2 cellular contexts compared by ENCODE assay signal in the genomic region with DNA sequence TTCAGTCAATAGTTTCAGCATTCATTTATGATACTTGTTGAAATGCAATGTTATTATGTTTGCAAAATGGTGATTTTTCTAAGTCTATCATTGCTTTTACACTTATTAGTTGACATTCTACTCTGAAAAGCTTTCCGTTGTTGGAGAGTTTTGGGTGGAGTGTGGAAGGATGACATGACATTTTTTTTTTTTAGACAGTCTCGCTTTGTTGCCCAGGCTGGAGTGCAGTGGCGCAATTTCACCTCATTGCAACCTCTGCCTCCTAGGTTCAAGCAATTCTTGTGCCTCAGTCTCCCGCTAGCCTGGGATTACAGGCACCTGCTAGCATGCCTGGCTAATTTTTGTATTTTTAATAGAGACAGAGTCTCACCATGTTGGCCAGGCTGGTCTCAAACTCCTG.
TF ChIP-seq lines count a peak whose summit lies in the region.

No MANE protein-coding gene starts in this region.

TF ChIP-seq in IMR-90, 13 proteins besides CTCF, POLR2A, EP300 and RAD21:
- TF ChIP-seq MAFK (IDR thresholded peaks at IDR 0.05; ENCODE audit: low read depth, low read length): no peak
- peak; percentile 27; the same call in 1 of the 2 replicates for TF ChIP-seq NFE2L2 (IDR thresholded peaks at IDR 0.05; ENCODE audit: low read depth, low read length)

TF ChIP-seq in K562, 482 proteins besides CTCF, POLR2A, EP300 and RAD21 (continues in another document):
- TF ChIP-seq CREB1 (IDR thresholded peaks at IDR 0.05) (no peak), CREB1 (CRISPR knock-in tag; IDR thresholded peaks at IDR 0.05) (no peak), ARID1B (IDR thresholded peaks at IDR 0.05) (peak; percentile 17; the same call in 1 of the 2 replicates), CEBPB (tag; IDR thresholded peaks at IDR 0.05) (peak; percentile 78), DPF2 (IDR thresholded peaks at IDR 0.05) (peak; percentile 51), NFE2L1 (tag; IDR thresholded peaks at IDR 0.05; ENCODE audit: borderline replicate concordance, low read depth) (peak; percentile 79), HMG20A (CRISPR knock-in tag; conservative IDR thresholded peaks at IDR 0.05) (no peak), KHSRP (IDR thresholded peaks at IDR 0.05) (no peak), HEY1 (CRISPR knock-in tag; IDR thresholded peaks at IDR 0.05; ENCODE audit: borderline replicate concordance) (no peak), ZNF384 (IDR thresholded peaks at IDR 0.05; ENCODE audit: low read depth, low read length) (peak; percentile 70), ZNF316 (IDR thresholded peaks at IDR 0.05) (peak; percentile 92), SMAD2 (IDR thresholded peaks at IDR 0.05; ENCODE audit: low read depth, low read length) (no peak), ZNF174 (CRISPR knock-in tag; IDR thresholded peaks at IDR 0.05) (no peak), NR4A1 (CRISPR knock-in tag; IDR thresholded peaks at IDR 0.05) (no peak), NR4A1 (tag; IDR thresholded peaks at IDR 0.05) (no peak), TOE1 (IDR thresholded peaks at IDR 0.05; ENCODE audit: borderline replicate concordance) (no peak), TOE1 (CRISPR knock-in tag; IDR thresholded peaks at IDR 0.05; ENCODE audit: borderline replicate concordance, low read depth) (no peak), CC2D1A (IDR thresholded peaks at IDR 0.05) (no peak), SAFB (IDR thresholded peaks at IDR 0.05; ENCODE audit: borderline replicate concordance, low read depth, low read length) (no peak), TAF15 (IDR thresholded peaks at IDR 0.05; ENCODE audit: low read depth, low read length) (no peak), MAFK (IDR thresholded peaks at IDR 0.05; ENCODE audit: low read length) (peak; percentile 35; the same call in 1 of the 2 replicates), BRD4 (IDR thresholded peaks at IDR 0.05) (no peak), MAFG (tag; conservative IDR thresholded peaks at IDR 0.05) (peak; percentile 95), HDAC1 (IDR thresholded peaks at IDR 0.05) (no peak), MAFF (IDR thresholded peaks at IDR 0.05; ENCODE audit: low read length) (peak; percentile 66), TAF9B (IDR thresholded peaks at IDR 0.05; ENCODE audit: partially characterized antibody) (no peak), NFE2 (IDR thresholded peaks at IDR 0.05; ENCODE audit: low read depth) (peak; percentile 85)
- TF ChIP-seq, protein P1, sequence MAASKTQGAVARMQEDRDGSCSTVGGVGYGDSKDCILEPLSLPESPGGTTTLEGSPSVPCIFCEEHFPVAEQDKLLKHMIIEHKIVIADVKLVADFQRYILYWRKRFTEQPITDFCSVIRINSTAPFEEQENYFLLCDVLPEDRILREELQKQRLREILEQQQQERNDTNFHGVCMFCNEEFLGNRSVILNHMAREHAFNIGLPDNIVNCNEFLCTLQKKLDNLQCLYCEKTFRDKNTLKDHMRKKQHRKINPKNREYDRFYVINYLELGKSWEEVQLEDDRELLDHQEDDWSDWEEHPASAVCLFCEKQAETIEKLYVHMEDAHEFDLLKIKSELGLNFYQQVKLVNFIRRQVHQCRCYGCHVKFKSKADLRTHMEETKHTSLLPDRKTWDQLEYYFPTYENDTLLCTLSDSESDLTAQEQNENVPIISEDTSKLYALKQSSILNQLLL (CRISPR knock-in tag; IDR thresholded peaks at IDR 0.05; ENCODE audit: borderline replicate concordance): no peak
- TF ChIP-seq, protein P2, sequence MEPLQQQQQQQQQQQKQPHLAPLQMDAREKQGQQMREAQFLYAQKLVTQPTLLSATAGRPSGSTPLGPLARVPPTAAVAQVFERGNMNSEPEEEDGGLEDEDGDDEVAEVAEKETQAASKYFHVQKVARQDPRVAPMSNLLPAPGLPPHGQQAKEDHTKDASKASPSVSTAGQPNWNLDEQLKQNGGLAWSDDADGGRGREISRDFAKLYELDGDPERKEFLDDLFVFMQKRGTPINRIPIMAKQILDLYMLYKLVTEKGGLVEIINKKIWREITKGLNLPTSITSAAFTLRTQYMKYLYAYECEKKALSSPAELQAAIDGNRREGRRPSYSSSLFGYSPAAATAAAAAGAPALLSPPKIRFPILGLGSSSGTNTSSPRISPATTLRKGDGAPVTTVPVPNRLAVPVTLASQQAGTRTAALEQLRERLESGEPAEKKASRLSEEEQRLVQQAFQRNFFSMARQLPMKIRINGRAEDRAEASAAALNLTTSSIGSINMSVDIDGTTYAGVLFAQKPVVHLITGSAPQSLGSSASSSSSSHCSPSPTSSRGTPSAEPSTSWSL (CRISPR knock-in tag; IDR thresholded peaks at IDR 0.05; ENCODE audit: borderline replicate concordance): no peak
- TF ChIP-seq, protein P3, sequence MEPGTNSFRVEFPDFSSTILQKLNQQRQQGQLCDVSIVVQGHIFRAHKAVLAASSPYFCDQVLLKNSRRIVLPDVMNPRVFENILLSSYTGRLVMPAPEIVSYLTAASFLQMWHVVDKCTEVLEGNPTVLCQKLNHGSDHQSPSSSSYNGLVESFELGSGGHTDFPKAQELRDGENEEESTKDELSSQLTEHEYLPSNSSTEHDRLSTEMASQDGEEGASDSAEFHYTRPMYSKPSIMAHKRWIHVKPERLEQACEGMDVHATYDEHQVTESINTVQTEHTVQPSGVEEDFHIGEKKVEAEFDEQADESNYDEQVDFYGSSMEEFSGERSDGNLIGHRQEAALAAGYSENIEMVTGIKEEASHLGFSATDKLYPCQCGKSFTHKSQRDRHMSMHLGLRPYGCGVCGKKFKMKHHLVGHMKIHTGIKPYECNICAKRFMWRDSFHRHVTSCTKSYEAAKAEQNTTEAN (CRISPR knock-in tag; IDR thresholded peaks at IDR 0.05): no peak
- TF ChIP-seq, protein P4, sequence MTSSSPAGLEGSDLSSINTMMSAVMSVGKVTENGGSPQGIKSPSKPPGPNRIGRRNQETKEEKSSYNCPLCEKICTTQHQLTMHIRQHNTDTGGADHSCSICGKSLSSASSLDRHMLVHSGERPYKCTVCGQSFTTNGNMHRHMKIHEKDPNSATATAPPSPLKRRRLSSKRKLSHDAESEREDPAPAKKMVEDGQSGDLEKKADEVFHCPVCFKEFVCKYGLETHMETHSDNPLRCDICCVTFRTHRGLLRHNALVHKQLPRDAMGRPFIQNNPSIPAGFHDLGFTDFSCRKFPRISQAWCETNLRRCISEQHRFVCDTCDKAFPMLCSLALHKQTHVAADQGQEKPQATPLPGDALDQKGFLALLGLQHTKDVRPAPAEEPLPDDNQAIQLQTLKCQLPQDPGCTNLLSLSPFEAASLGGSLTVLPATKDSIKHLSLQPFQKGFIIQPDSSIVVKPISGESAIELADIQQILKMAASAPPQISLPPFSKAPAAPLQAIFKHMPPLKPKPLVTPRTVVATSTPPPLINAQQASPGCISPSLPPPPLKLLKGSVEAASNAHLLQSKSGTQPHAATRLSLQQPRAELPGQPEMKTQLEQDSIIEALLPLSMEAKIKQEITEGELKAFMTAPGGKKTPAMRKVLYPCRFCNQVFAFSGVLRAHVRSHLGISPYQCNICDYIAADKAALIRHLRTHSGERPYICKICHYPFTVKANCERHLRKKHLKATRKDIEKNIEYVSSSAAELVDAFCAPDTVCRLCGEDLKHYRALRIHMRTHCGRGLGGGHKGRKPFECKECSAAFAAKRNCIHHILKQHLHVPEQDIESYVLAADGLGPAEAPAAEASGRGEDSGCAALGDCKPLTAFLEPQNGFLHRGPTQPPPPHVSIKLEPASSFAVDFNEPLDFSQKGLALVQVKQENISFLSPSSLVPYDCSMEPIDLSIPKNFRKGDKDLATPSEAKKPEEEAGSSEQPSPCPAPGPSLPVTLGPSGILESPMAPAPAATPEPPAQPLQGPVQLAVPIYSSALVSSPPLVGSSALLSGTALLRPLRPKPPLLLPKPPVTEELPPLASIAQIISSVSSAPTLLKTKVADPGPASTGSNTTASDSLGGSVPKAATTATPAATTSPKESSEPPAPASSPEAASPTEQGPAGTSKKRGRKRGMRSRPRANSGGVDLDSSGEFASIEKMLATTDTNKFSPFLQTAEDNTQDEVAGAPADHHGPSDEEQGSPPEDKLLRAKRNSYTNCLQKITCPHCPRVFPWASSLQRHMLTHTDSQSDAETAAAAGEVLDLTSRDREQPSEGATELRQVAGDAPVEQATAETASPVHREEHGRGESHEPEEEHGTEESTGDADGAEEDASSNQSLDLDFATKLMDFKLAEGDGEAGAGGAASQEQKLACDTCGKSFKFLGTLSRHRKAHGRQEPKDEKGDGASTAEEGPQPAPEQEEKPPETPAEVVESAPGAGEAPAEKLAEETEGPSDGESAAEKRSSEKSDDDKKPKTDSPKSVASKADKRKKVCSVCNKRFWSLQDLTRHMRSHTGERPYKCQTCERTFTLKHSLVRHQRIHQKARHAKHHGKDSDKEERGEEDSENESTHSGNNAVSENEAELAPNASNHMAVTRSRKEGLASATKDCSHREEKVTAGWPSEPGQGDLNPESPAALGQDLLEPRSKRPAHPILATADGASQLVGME (CRISPR knock-in tag; IDR thresholded peaks at IDR 0.05): no peak
- TF ChIP-seq, protein P5, sequence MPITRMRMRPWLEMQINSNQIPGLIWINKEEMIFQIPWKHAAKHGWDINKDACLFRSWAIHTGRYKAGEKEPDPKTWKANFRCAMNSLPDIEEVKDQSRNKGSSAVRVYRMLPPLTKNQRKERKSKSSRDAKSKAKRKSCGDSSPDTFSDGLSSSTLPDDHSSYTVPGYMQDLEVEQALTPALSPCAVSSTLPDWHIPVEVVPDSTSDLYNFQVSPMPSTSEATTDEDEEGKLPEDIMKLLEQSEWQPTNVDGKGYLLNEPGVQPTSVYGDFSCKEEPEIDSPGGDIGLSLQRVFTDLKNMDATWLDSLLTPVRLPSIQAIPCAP (CRISPR knock-in tag; IDR thresholded peaks at IDR 0.05; ENCODE audit: borderline replicate concordance): no peak
- TF ChIP-seq, protein P6, sequence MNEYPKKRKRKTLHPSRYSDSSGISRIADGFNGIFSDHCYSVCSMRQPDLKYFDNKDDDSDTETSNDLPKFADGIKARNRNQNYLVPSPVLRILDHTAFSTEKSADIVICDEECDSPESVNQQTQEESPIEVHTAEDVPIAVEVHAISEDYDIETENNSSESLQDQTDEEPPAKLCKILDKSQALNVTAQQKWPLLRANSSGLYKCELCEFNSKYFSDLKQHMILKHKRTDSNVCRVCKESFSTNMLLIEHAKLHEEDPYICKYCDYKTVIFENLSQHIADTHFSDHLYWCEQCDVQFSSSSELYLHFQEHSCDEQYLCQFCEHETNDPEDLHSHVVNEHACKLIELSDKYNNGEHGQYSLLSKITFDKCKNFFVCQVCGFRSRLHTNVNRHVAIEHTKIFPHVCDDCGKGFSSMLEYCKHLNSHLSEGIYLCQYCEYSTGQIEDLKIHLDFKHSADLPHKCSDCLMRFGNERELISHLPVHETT (CRISPR knock-in tag; conservative IDR thresholded peaks at IDR 0.05 in 1 of 2, IDR thresholded peaks at IDR 0.05 in 1 of 2): no peak
- TF ChIP-seq, protein P7, sequence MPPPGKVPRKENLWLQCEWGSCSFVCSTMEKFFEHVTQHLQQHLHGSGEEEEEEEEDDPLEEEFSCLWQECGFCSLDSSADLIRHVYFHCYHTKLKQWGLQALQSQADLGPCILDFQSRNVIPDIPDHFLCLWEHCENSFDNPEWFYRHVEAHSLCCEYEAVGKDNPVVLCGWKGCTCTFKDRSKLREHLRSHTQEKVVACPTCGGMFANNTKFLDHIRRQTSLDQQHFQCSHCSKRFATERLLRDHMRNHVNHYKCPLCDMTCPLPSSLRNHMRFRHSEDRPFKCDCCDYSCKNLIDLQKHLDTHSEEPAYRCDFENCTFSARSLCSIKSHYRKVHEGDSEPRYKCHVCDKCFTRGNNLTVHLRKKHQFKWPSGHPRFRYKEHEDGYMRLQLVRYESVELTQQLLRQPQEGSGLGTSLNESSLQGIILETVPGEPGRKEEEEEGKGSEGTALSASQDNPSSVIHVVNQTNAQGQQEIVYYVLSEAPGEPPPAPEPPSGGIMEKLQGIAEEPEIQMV (tag; conservative IDR thresholded peaks at IDR 0.05; ENCODE audit: low read depth): no peak
- TF ChIP-seq, protein P8, sequence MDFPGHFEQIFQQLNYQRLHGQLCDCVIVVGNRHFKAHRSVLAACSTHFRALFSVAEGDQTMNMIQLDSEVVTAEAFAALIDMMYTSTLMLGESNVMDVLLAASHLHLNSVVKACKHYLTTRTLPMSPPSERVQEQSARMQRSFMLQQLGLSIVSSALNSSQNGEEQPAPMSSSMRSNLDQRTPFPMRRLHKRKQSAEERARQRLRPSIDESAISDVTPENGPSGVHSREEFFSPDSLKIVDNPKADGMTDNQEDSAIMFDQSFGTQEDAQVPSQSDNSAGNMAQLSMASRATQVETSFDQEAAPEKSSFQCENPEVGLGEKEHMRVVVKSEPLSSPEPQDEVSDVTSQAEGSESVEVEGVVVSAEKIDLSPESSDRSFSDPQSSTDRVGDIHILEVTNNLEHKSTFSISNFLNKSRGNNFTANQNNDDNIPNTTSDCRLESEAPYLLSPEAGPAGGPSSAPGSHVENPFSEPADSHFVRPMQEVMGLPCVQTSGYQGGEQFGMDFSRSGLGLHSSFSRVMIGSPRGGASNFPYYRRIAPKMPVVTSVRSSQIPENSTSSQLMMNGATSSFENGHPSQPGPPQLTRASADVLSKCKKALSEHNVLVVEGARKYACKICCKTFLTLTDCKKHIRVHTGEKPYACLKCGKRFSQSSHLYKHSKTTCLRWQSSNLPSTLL (IDR thresholded peaks at IDR 0.05): no peak
- TF ChIP-seq, protein P9, sequence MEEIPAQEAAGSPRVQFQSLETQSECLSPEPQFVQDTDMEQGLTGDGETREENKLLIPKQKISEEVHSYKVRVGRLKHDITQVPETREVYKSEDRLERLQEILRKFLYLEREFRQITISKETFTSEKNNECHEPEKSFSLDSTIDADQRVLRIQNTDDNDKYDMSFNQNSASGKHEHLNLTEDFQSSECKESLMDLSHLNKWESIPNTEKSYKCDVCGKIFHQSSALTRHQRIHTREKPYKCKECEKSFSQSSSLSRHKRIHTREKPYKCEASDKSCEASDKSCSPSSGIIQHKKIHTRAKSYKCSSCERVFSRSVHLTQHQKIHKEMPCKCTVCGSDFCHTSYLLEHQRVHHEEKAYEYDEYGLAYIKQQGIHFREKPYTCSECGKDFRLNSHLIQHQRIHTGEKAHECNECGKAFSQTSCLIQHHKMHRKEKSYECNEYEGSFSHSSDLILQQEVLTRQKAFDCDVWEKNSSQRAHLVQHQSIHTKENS (CRISPR knock-in tag; IDR thresholded peaks at IDR 0.05): no peak
- TF ChIP-seq, protein P10, sequence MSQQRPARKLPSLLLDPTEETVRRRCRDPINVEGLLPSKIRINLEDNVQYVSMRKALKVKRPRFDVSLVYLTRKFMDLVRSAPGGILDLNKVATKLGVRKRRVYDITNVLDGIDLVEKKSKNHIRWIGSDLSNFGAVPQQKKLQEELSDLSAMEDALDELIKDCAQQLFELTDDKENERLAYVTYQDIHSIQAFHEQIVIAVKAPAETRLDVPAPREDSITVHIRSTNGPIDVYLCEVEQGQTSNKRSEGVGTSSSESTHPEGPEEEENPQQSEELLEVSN (IDR thresholded peaks at IDR 0.05; ENCODE audit: borderline replicate concordance in 1 of 2, extremely low read depth in 1 of 2, insufficient read depth in 1 of 2, insufficient read length in 1 of 2, low read depth in 1 of 2, low read length in 1 of 2, poor library complexity in 1 of 2, severe bottlenecking in 1 of 2): no peak
